Comparison of ENCODE assay signal across 17 cellular contexts in genomic region chr5:78482948-78483347, GRCh38.
"Had no signal": no experiment of that assay in that cellular context is flagged by ENCODE, and none has a peak within 500 bp of the region (broad histone marks: within the 10 kb centered on the region; RNA-seq: fewer than 3 reads in every experiment).

No MANE protein-coding gene starts in this region.

- H3K27me3 Mint-ChIP-seq: activated naive CD8-positive, alpha-beta T cell treated with anti-CD3 and anti-CD28 coated beads, Interleukin-2, amount 50 U/mL, for 24 hours; activated T-helper 17 cell treated with anti-CD3 and anti-CD28 coated beads, Interleukin-2, amount 50 U/mL, for 72 hours; effector memory CD8-positive, alpha-beta T cell; naive B cell; stimulated activated naive B cell treated with anti-CD40 and anti-IgM and Interleukin-4, amounts not matched to agents 10 μg/mL and 1 μg/mL and 100 μg/mL, for 72 hours had no signal

- H3K9me3 ChIP-seq: heart right ventricle, right atrium auricular region, tibial nerve had no signal

- H3K27ac Mint-ChIP-seq: activated naive CD4-positive, alpha-beta T cell treated with anti-CD3 and anti-CD28 coated beads for 36 hours; activated naive CD8-positive, alpha-beta T cell treated with anti-CD3 and anti-CD28 coated beads, Interleukin-2, amount 50 U/mL, for 24 hours; activated T-helper 17 cell treated with anti-CD3 and anti-CD28 coated beads, Interleukin-2, amount 50 U/mL, for 72 hours; effector memory CD8-positive, alpha-beta T cell; T-helper 2 cell treated with Interferon-gamma antibody and Interleukin-4, amounts not matched to agents 5 μg/mL and 100 μg/mL, for 36 hours had no signal

- H3K27me3 ChIP-seq: heart right ventricle, right atrium auricular region, tibial nerve had no signal

- FAIRE-seq: bronchial epithelial cell, frontal cortex had no signal

- H3K9me3 Mint-ChIP-seq: activated naive CD4-positive, alpha-beta T cell treated with anti-CD3 and anti-CD28 coated beads for 36 hours; activated naive CD8-positive, alpha-beta T cell treated with anti-CD3 and anti-CD28 coated beads, Interleukin-2, amount 50 U/mL, for 24 hours; activated T-helper 17 cell treated with anti-CD3 and anti-CD28 coated beads, Interleukin-2, amount 50 U/mL, for 72 hours; effector memory CD8-positive, alpha-beta T cell; naive B cell; stimulated activated naive B cell treated with anti-CD40 and anti-IgM and Interleukin-4, amounts not matched to agents 10 μg/mL and 1 μg/mL and 100 μg/mL, for 72 hours; T-helper 2 cell treated with Interferon-gamma antibody and Interleukin-4, amounts not matched to agents 5 μg/mL and 100 μg/mL, for 36 hours had no signal

- H3K4me3 ChIP-seq: heart right ventricle, right atrium auricular region, tibial nerve had no signal

- ATAC-seq: activated T-helper 17 cell treated with anti-CD3 and anti-CD28 coated beads, Interleukin-2, amount 50 U/mL, for 72 hours had no signal

- H3K4me3 Mint-ChIP-seq: activated naive CD4-positive, alpha-beta T cell treated with anti-CD3 and anti-CD28 coated beads for 36 hours; activated naive CD8-positive, alpha-beta T cell treated with anti-CD3 and anti-CD28 coated beads, Interleukin-2, amount 50 U/mL, for 24 hours; activated T-helper 17 cell treated with anti-CD3 and anti-CD28 coated beads, Interleukin-2, amount 50 U/mL, for 72 hours; effector memory CD8-positive, alpha-beta T cell; stimulated activated naive B cell treated with anti-CD40 and anti-IgM and Interleukin-4, amounts not matched to agents 10 μg/mL and 1 μg/mL and 100 μg/mL, for 72 hours; T-helper 2 cell treated with Interferon-gamma antibody and Interleukin-4, amounts not matched to agents 5 μg/mL and 100 μg/mL, for 36 hours had no signal

- DNase-seq: activated CD4-positive, alpha-beta T cell treated with anti-CD3 and anti-CD28 coated beads, Interleukin-2, amount 50 U/mL, for 1 hour; activated CD8-positive, alpha-beta memory T cell treated with anti-CD3 and anti-CD28 coated beads for 24 hours; activated naive CD4-positive, alpha-beta T cell treated with anti-CD3 and anti-CD28 coated beads for 36 hours; activated naive CD8-positive, alpha-beta T cell treated with anti-CD3 and anti-CD28 coated beads, Interleukin-2, amount 50 U/mL, for 24 hours; aorta; dermis blood vessel endothelial cell; effector memory CD8-positive, alpha-beta T cell; heart right ventricle; stimulated activated CD4-positive, alpha-beta T cell treated with anti-CD3 and anti-CD28 coated beads, Interleukin-2, amount 100 ng/mL, for 48 hours had no signal
